In genomic region chr17:76572201-76572910, GRCh38 we compare ENCODE assay signal across 26 cellular contexts. TPM values are rescaled to one million over a fixed set of nuclear protein-coding genes. Genes with fewer than 3 reads are reported as not detected.
"Had no signal": no experiment of that assay in that cellular context is flagged by ENCODE, and none has a peak within 500 bp of the region (broad histone marks: within the 10 kb centered on the region; RNA-seq: fewer than 3 reads in every experiment).

No MANE protein-coding gene starts in this region.

- H3K4me3 Mint-ChIP-seq: activated CD4-positive, alpha-beta memory T cell treated with anti-CD3 and anti-CD28 coated beads, Interleukin-2, amount 10 ng/mL, durations not matched to agents 7 days and 5 days; activated CD4-positive, alpha-beta T cell treated with anti-CD3 and anti-CD28 coated beads, Interleukin-2, amount 10 ng/mL, durations not matched to agents 7 days and 5 days; activated naive CD8-positive, alpha-beta T cell; effector memory CD8-positive, alpha-beta T cell; nephron; stimulated activated effector memory CD8-positive, alpha-beta T cell treated with anti-CD3 and anti-CD28 coated beads, Interleukin-12 subunit alpha, Interleukin-12 subunit beta, amount 100 ng/mL, for 72 hours; stimulated activated naive CD8-positive, alpha-beta T cell treated with anti-CD3 and anti-CD28 coated beads, Interleukin-15, Interleukin-2, amounts not matched to agents 100 ng/mL and 50 ng/mL, for 24 hours had no signal

- H3K27ac ChIP-seq: cardiac muscle cell, gastroesophageal sphincter, hepatocyte, neutrophil, skin epidermis, thoracic aorta, upper lobe of right lung had no signal

- H3K4me3 ChIP-seq: cardiac muscle cell, gastroesophageal sphincter, hepatocyte, skin epidermis, thoracic aorta, upper lobe of right lung had no signal

- H3K4me1 Mint-ChIP-seq: activated CD4-positive, alpha-beta memory T cell treated with anti-CD3 and anti-CD28 coated beads, Interleukin-2, amount 10 ng/mL, durations not matched to agents 7 days and 5 days; nephron had no signal

- H3K79me2 ChIP-seq: hepatocyte had no signal

- H3K9me3 ChIP-seq: gastroesophageal sphincter, neutrophil, thoracic aorta, upper lobe of right lung had no signal

- ATAC-seq: effector memory CD8-positive, alpha-beta T cell; gastroesophageal sphincter; left cardiac atrium; sciatic nerve; stimulated activated effector memory CD8-positive, alpha-beta T cell treated with anti-CD3 and anti-CD28 coated beads, Interleukin-12 subunit alpha, Interleukin-12 subunit beta, amount 100 ng/mL, for 72 hours; upper lobe of right lung had no signal

- H3K36me3 ChIP-seq: cardiac muscle cell, gastroesophageal sphincter, thoracic aorta, upper lobe of right lung had no signal

- H3K27me3 ChIP-seq: cardiac muscle cell, hepatocyte, neutrophil, upper lobe of right lung had no signal

- H3K27me3 Mint-ChIP-seq: activated CD4-positive, alpha-beta memory T cell treated with anti-CD3 and anti-CD28 coated beads, Interleukin-2, amount 10 ng/mL, durations not matched to agents 7 days and 5 days; activated CD4-positive, alpha-beta T cell treated with anti-CD3 and anti-CD28 coated beads, Interleukin-2, amount 10 ng/mL, durations not matched to agents 7 days and 5 days; activated naive CD8-positive, alpha-beta T cell; effector memory CD8-positive, alpha-beta T cell; stimulated activated naive CD8-positive, alpha-beta T cell treated with anti-CD3 and anti-CD28 coated beads, Interleukin-15, Interleukin-2, amounts not matched to agents 100 ng/mL and 50 ng/mL, for 24 hours had no signal

- H3K4me2 ChIP-seq: hepatocyte had no signal

- H3K27ac Mint-ChIP-seq: activated CD4-positive, alpha-beta memory T cell treated with anti-CD3 and anti-CD28 coated beads, Interleukin-2, amount 10 ng/mL, durations not matched to agents 7 days and 5 days; activated CD4-positive, alpha-beta T cell treated with anti-CD3 and anti-CD28 coated beads, Interleukin-2, amount 10 ng/mL, durations not matched to agents 7 days and 5 days; activated naive CD8-positive, alpha-beta T cell; nephron; stimulated activated effector memory CD8-positive, alpha-beta T cell treated with anti-CD3 and anti-CD28 coated beads, Interleukin-12 subunit alpha, Interleukin-12 subunit beta, amount 100 ng/mL, for 72 hours; stimulated activated naive CD8-positive, alpha-beta T cell treated with anti-CD3 and anti-CD28 coated beads, Interleukin-15, Interleukin-2, amounts not matched to agents 100 ng/mL and 50 ng/mL, for 24 hours had no signal

- H3K9me3 Mint-ChIP-seq: activated CD4-positive, alpha-beta memory T cell treated with anti-CD3 and anti-CD28 coated beads, Interleukin-2, amount 10 ng/mL, durations not matched to agents 7 days and 5 days; activated CD4-positive, alpha-beta T cell treated with anti-CD3 and anti-CD28 coated beads, Interleukin-2, amount 10 ng/mL, durations not matched to agents 7 days and 5 days; effector memory CD8-positive, alpha-beta T cell; nephron; stimulated activated effector memory CD8-positive, alpha-beta T cell treated with anti-CD3 and anti-CD28 coated beads, Interleukin-12 subunit alpha, Interleukin-12 subunit beta, amount 100 ng/mL, for 72 hours; stimulated activated naive CD8-positive, alpha-beta T cell treated with anti-CD3 and anti-CD28 coated beads, Interleukin-15, Interleukin-2, amounts not matched to agents 100 ng/mL and 50 ng/mL, for 24 hours had no signal

- DNase-seq: activated CD4-positive, alpha-beta memory T cell treated with anti-CD3 and anti-CD28 coated beads, Interleukin-2, amount 10 ng/mL, durations not matched to agents 7 days and 5 days; activated CD4-positive, alpha-beta T cell treated with anti-CD3 and anti-CD28 coated beads, Interleukin-2, amount 10 ng/mL, durations not matched to agents 7 days and 5 days; activated CD4-positive, CD25-positive, alpha-beta regulatory T cell treated with anti-CD3 and anti-CD28 coated beads, Interleukin-2, amount 50 U/mL, for 72 hours; activated effector memory CD4-positive, alpha-beta T cell treated with Interleukin-2 at 50 U/mL for 16 hours; activated naive CD4-positive, alpha-beta T cell treated with Interleukin-2 at 50 U/mL for 16 hours; anterior cingulate cortex; cortex of kidney; effector memory CD8-positive, alpha-beta T cell; erythroblast; islet precursor cell; left cardiac atrium; mammary epithelial cell; stimulated activated CD4-positive, alpha-beta T cell treated with anti-CD3 and anti-CD28 coated beads, Interleukin-4, amount 100 ng/mL, for 24 hours; T-helper 2 cell; upper lobe of right lung had no signal

- H2AFZ ChIP-seq: hepatocyte had no signal

RNA-seq across cellular contexts. Expression of gene ST6GALNAC2, which starts 13.3 kb away (rescaled TPM):
- total RNA-seq: activated CD4-positive, alpha-beta T cell treated with anti-CD3 and anti-CD28 coated beads, Interleukin-2, amount 10 ng/mL, durations not matched to agents 7 days and 5 days had no signal

RNA-seq across cellular contexts. Expression of gene PRCD, which starts 32.5 kb away (rescaled TPM):
- total RNA-seq: activated CD4-positive, alpha-beta memory T cell treated with anti-CD3 and anti-CD28 coated beads, Interleukin-2, amount 10 ng/mL, durations not matched to agents 7 days and 5 days; activated CD4-positive, alpha-beta T cell treated with anti-CD3 and anti-CD28 coated beads, Interleukin-2, amount 10 ng/mL, durations not matched to agents 7 days and 5 days had no signal

RNA-seq across cellular contexts. Expression of gene CYGB, which starts 34.8 kb away (rescaled TPM):
- total RNA-seq: activated CD4-positive, alpha-beta memory T cell treated with anti-CD3 and anti-CD28 coated beads, Interleukin-2, amount 10 ng/mL, durations not matched to agents 7 days and 5 days; activated CD4-positive, alpha-beta T cell treated with anti-CD3 and anti-CD28 coated beads, Interleukin-2, amount 10 ng/mL, durations not matched to agents 7 days and 5 days had no signal
